Comparison of ENCODE assay signal across 23 cellular contexts in genomic region chr15:43238691-43239131, GRCh38. TPM values are rescaled to one million over a fixed set of nuclear protein-coding genes. Genes with fewer than 3 reads are reported as not detected.
DNase-seq lines count a peak whose midpoint lies in the region.
"Had no signal": no experiment of that assay in that cellular context is flagged by ENCODE, and none has a peak within 500 bp of the region (broad histone marks: within the 10 kb centered on the region; RNA-seq: fewer than 3 reads in every experiment).

No MANE protein-coding gene starts in this region.

- H4K20me1 ChIP-seq in BLaER1 = no peaks in the 10 kb centered on the region

- H3K9me3 ChIP-seq in BLaER1 (no peaks in the 10 kb centered on the region), adipocyte (ENCODE audit: control insufficient read depth, low read length) (no peaks in the 10 kb centered on the region)
- H3K9me3 ChIP-seq: suprapubic skin had no signal

- H3K27me3 ChIP-seq in BLaER1 = no peaks in the 10 kb centered on the region
- no peaks in the 10 kb centered on the region for H3K27me3 ChIP-seq in adipocyte (replicated peaks; ENCODE audit: control insufficient read depth, insufficient read depth, low read length)
- H3K27me3 ChIP-seq: suprapubic skin had no signal

- H3K4me1 ChIP-seq in BLaER1 (peaks cover 67% of the 10 kb centered on the region), adipocyte (ENCODE audit: control insufficient read depth, insufficient read depth, low read length) (peaks cover 37% of the 10 kb centered on the region)

- H3K9ac ChIP-seq in BLaER1 (no peak overlapping the region), adipocyte (ENCODE audit: low read length) (peak overlapping the region; percentile 37)
- H3K9ac ChIP-seq: KMS-11 had no signal

- H3K36me3 ChIP-seq in BLaER1 (no peaks in the 10 kb centered on the region), adipocyte (ENCODE audit: control insufficient read depth, insufficient read depth, low read length, severe bottlenecking) (no peaks in the 10 kb centered on the region)
- H3K36me3 ChIP-seq: suprapubic skin had no signal

- H3K27ac ChIP-seq in BLaER1 = peak overlapping the region; percentile 77
- H3K27ac ChIP-seq: KMS-11, PC-9, SK-N-MC, suprapubic skin had no signal

- DNase-seq in HPDE6-E6E7 (ENCODE audit: extremely low spot score) = peak; percentile 26
- DNase-seq in adipocyte (ENCODE audit: low read depth) = no peak
- DNase-seq in mesenteric fat pad (ENCODE audit: low spot score) = peak; percentile 74
- DNase-seq in RKO (ENCODE audit: low spot score) = no peak
- no peak for DNase-seq in NCI-H2107 (lab: John Stamatoyannopoulos, UW)
- no peak for DNase-seq in AG08396 (ENCODE audit: low spot score)
- DNase-seq in 8988T = no peak
- DNase-seq: activated CD4-positive, CD25-positive, alpha-beta regulatory T cell treated with anti-CD3 and anti-CD28 coated beads, Interleukin-2, amount 50 U/mL, for 72 hours; activated effector memory CD4-positive, alpha-beta T cell treated with Interleukin-2 at 50 U/mL for 16 hours; amygdala; caudate nucleus; DND-41; NCI-H2171; NCI-H69; nucleus accumbens; PC-9; retina; stimulated activated CD8-positive, alpha-beta memory T cell treated with anti-CD3 and anti-CD28 coated beads, Interleukin-4, amount 100 ng/mL, for 48 hours had no signal

- H3K4me3 ChIP-seq in BLaER1 (no peak overlapping the region), adipocyte (ENCODE audit: low read length) (no peak overlapping the region)
- H3K4me3 ChIP-seq: PC-9, SK-N-MC, suprapubic skin had no signal

- peak overlapping the region; percentile 80 for H3K4me2 ChIP-seq in BLaER1
- H3K4me2 ChIP-seq: KMS-11, PC-9 had no signal

RNA-seq across cellular contexts. Expression of gene EPB42, which starts 17.9 kb away (rescaled TPM):
- total RNA-seq in mesenteric fat pad = 2.8 TPM
- total RNA-seq: glomerular endothelial cell, PC-9, suprapubic skin had no signal

RNA-seq across cellular contexts. Expression of gene TGM5, which starts 28.0 kb away (rescaled TPM):
- 0.45 TPM for total RNA-seq in mesenteric fat pad
- total RNA-seq: glomerular endothelial cell had no signal

RNA-seq across cellular contexts. Expression of gene CCNDBP1, which starts 53.5 kb away (rescaled TPM):
- 56.3 TPM for total RNA-seq in mesenteric fat pad

Comparison
In these comparisons a context has a peak if more than half of its experiments do, and no peak if none do; other contexts are left out.
1. DNase-seq: peak in HPDE6-E6E7 (single experiment) and mesenteric fat pad (single experiment); none in adipocyte (single experiment), RKO (single experiment), NCI-H2107 (single experiment), AG08396 (single experiment) and 8988T (single experiment).